20 cellular contexts compared by ENCODE assay signal in genomic region chr16:31916056-31916488, GRCh38. TPM values are rescaled to one million over a fixed set of nuclear protein-coding genes. Genes with fewer than 3 reads are reported as not detected.
A peak's percentile ranks its signal among the peaks of the same experiment; 100 is the strongest.
DNase-seq lines count a peak whose midpoint lies in the region; ATAC-seq and TF ChIP-seq lines count a peak whose summit lies in the region.
"Had no signal": no experiment of that assay in that cellular context is flagged by ENCODE, and none has a peak within 500 bp of the region (broad histone marks: within the 10 kb centered on the region; RNA-seq: fewer than 3 reads in every experiment).

No MANE protein-coding gene starts in this region.

- in situ Hi-C loops in astrocyte of the spinal cord (cut with HindIII; ENCODE audit: low sequenced_read_pairs) = no loop called here

- H3K27me3 Mint-ChIP-seq in activated CD8-positive, alpha-beta T cell treated with anti-CD3 and anti-CD28 coated beads for 36 hours = no peaks in the 10 kb centered on the region
- no peaks in the 10 kb centered on the region for H3K27me3 Mint-ChIP-seq in activated CD8-positive, alpha-beta T cell treated with anti-CD3 and anti-CD28 coated beads, Interleukin-2, amount 10 ng/mL, durations not matched to agents 7 days and 5 days (ENCODE audit: low read depth)
- H3K27me3 Mint-ChIP-seq: naive B cell, type B pancreatic cell had no signal

- peaks cover 96% of the 10 kb centered on the region for H3K36me3 Mint-ChIP-seq in activated CD8-positive, alpha-beta T cell treated with anti-CD3 and anti-CD28 coated beads for 36 hours (ENCODE audit: low read depth)
- H3K36me3 Mint-ChIP-seq in activated CD8-positive, alpha-beta T cell treated with anti-CD3 and anti-CD28 coated beads, Interleukin-2, amount 10 ng/mL, durations not matched to agents 7 days and 5 days (ENCODE audit: low read depth) = peaks cover 95% of the 10 kb centered on the region
- peaks cover 100% of the 10 kb centered on the region for H3K36me3 Mint-ChIP-seq in stimulated activated effector memory CD8-positive, alpha-beta T cell treated with anti-CD3 and anti-CD28 coated beads, Interleukin-12 subunit alpha, Interleukin-12 subunit beta, amount 100 ng/mL, for 72 hours

- intact Hi-C loops in activated CD8-positive, alpha-beta T cell treated with anti-CD3 and anti-CD28 coated beads for 36 hours (cut with micrococcal nuclease) = no loop called here

- H3K9me3 Mint-ChIP-seq in activated CD8-positive, alpha-beta T cell treated with anti-CD3 and anti-CD28 coated beads for 36 hours = peaks cover 76% of the 10 kb centered on the region
- peaks cover 88% of the 10 kb centered on the region for H3K9me3 Mint-ChIP-seq in activated CD8-positive, alpha-beta T cell treated with anti-CD3 and anti-CD28 coated beads, Interleukin-2, amount 10 ng/mL, durations not matched to agents 7 days and 5 days (ENCODE audit: insufficient read depth)
- peaks cover 50% of the 10 kb centered on the region for H3K9me3 Mint-ChIP-seq in stimulated activated effector memory CD8-positive, alpha-beta T cell treated with anti-CD3 and anti-CD28 coated beads, Interleukin-12 subunit alpha, Interleukin-12 subunit beta, amount 100 ng/mL, for 72 hours

- DNase-seq in activated CD8-positive, alpha-beta T cell treated with anti-CD3 and anti-CD28 coated beads for 36 hours = no peak
- DNase-seq in activated CD8-positive, alpha-beta T cell treated with anti-CD3 and anti-CD28 coated beads, Interleukin-2, amount 10 ng/mL, durations not matched to agents 7 days and 5 days = no peak
- DNase-seq in MV-4-11 (lab: John Stamatoyannopoulos, UW) = peak; percentile 38
- DNase-seq in astrocyte of the spinal cord (ENCODE audit: low read depth, low spot score) = peak; percentile 12
- no peak for DNase-seq in stimulated activated effector memory CD8-positive, alpha-beta T cell treated with anti-CD3 and anti-CD28 coated beads, Interleukin-12 subunit alpha, Interleukin-12 subunit beta, amount 100 ng/mL, for 72 hours (ENCODE audit: low spot score in 2 of 2)
- no peak for DNase-seq in inferior parietal cortex (ENCODE audit: extremely low spot score)
- DNase-seq: activated CD4-positive, CD25-positive, alpha-beta regulatory T cell treated with anti-CD3 and anti-CD28 coated beads, Interleukin-2, amount 50 U/mL, for 72 hours; activated T-cell treated with anti-CD3 and anti-CD28 coated beads for 4 hours; anterior cingulate cortex; glutamatergic neuron; lower lobe of right lung; naive B cell; NCI-H226; SHP77; small intestine had no signal

- peaks cover 14% of the 10 kb centered on the region for H3K4me1 Mint-ChIP-seq in activated CD8-positive, alpha-beta T cell treated with anti-CD3 and anti-CD28 coated beads for 36 hours (ENCODE audit: low read depth)
- H3K4me1 Mint-ChIP-seq in activated CD8-positive, alpha-beta T cell treated with anti-CD3 and anti-CD28 coated beads, Interleukin-2, amount 10 ng/mL, durations not matched to agents 7 days and 5 days (ENCODE audit: low read depth) = no peaks in the 10 kb centered on the region
- peaks cover 16% of the 10 kb centered on the region for H3K4me1 Mint-ChIP-seq in stimulated activated effector memory CD8-positive, alpha-beta T cell treated with anti-CD3 and anti-CD28 coated beads, Interleukin-12 subunit alpha, Interleukin-12 subunit beta, amount 100 ng/mL, for 72 hours

- no peak for TF ChIP-seq CTCF in activated CD8-positive, alpha-beta T cell treated with anti-CD3 and anti-CD28 coated beads for 36 hours (IDR thresholded peaks at IDR 0.05)
- TF ChIP-seq CTCF in astrocyte of the spinal cord (IDR thresholded peaks at IDR 0.05; ENCODE audit: low read depth, low read length) = no peak

- H3K4me3 Mint-ChIP-seq in activated CD8-positive, alpha-beta T cell treated with anti-CD3 and anti-CD28 coated beads for 36 hours = no peak overlapping the region
- no peak overlapping the region for H3K4me3 Mint-ChIP-seq in activated CD8-positive, alpha-beta T cell treated with anti-CD3 and anti-CD28 coated beads, Interleukin-2, amount 10 ng/mL, durations not matched to agents 7 days and 5 days
- H3K4me3 Mint-ChIP-seq in stimulated activated effector memory CD8-positive, alpha-beta T cell treated with anti-CD3 and anti-CD28 coated beads, Interleukin-12 subunit alpha, Interleukin-12 subunit beta, amount 100 ng/mL, for 72 hours = no peak overlapping the region
- H3K4me3 Mint-ChIP-seq: type B pancreatic cell had no signal

- no peak overlapping the region for H3K4me3 ChIP-seq in astrocyte of the spinal cord (ENCODE audit: low read depth, low read length)
- H3K4me3 ChIP-seq: A549, esophagus muscularis mucosa, lower lobe of right lung had no signal

- CTCF ChIA-PET in activated CD8-positive, alpha-beta T cell treated with anti-CD3 and anti-CD28 coated beads for 36 hours (lab: Charles Lee) = no interaction called here
- CTCF ChIA-PET in activated CD8-positive, alpha-beta T cell treated with anti-CD3 and anti-CD28 coated beads, Interleukin-2, amount 10 ng/mL, durations not matched to agents 7 days and 5 days (lab: Charles Lee) = no interaction called here

- POLR2A ChIA-PET in activated CD8-positive, alpha-beta T cell treated with anti-CD3 and anti-CD28 coated beads for 36 hours (lab: Charles Lee) = no interaction called here
- POLR2A ChIA-PET in activated CD8-positive, alpha-beta T cell treated with anti-CD3 and anti-CD28 coated beads, Interleukin-2, amount 10 ng/mL, durations not matched to agents 7 days and 5 days (lab: Charles Lee) = no interaction called here

- H3K27ac Mint-ChIP-seq in activated CD8-positive, alpha-beta T cell treated with anti-CD3 and anti-CD28 coated beads for 36 hours = no peak overlapping the region
- no peak overlapping the region for H3K27ac Mint-ChIP-seq in activated CD8-positive, alpha-beta T cell treated with anti-CD3 and anti-CD28 coated beads, Interleukin-2, amount 10 ng/mL, durations not matched to agents 7 days and 5 days
- peak overlapping the region; percentile 88 for H3K27ac Mint-ChIP-seq in stimulated activated effector memory CD8-positive, alpha-beta T cell treated with anti-CD3 and anti-CD28 coated beads, Interleukin-12 subunit alpha, Interleukin-12 subunit beta, amount 100 ng/mL, for 72 hours
- H3K27ac Mint-ChIP-seq: type B pancreatic cell had no signal

- ATAC-seq in activated CD8-positive, alpha-beta T cell treated with anti-CD3 and anti-CD28 coated beads for 36 hours = peak; percentile 42
- no peak for ATAC-seq in activated CD8-positive, alpha-beta T cell treated with anti-CD3 and anti-CD28 coated beads, Interleukin-2, amount 10 ng/mL, durations not matched to agents 7 days and 5 days
- ATAC-seq in stimulated activated effector memory CD8-positive, alpha-beta T cell treated with anti-CD3 and anti-CD28 coated beads, Interleukin-12 subunit alpha, Interleukin-12 subunit beta, amount 100 ng/mL, for 72 hours = no peak
- ATAC-seq in GM18873 (IDR thresholded peaks at IDR 0.05; ENCODE audit: low FRiP score, unreplicated experiment) (no peak), GM18861 (IDR thresholded peaks at IDR 0.05; ENCODE audit: unreplicated experiment) (no peak)
- ATAC-seq: A549, lower lobe of right lung had no signal

RNA-seq across cellular contexts. Expression of gene ZNF267, which starts 42.5 kb away (rescaled TPM):
- total RNA-seq in activated CD8-positive, alpha-beta T cell treated with anti-CD3 and anti-CD28 coated beads for 36 hours = 10 to 100 TPM; 67.7 to 70.2 TPM
- 10 to 100 TPM; 43.9 to 49.8 TPM for total RNA-seq in activated CD8-positive, alpha-beta T cell treated with anti-CD3 and anti-CD28 coated beads, Interleukin-2, amount 10 ng/mL, durations not matched to agents 7 days and 5 days

Comparison
In these comparisons a context has a peak if more than half of its experiments do, and no peak if none do; other contexts are left out.
1. DNase-seq: peak in MV-4-11 (single experiment) and astrocyte of the spinal cord (single experiment); none in activated CD8-positive, alpha-beta T cell treated with anti-CD3 and anti-CD28 coated beads for 36 hours (single experiment), activated CD8-positive, alpha-beta T cell treated with anti-CD3 and anti-CD28 coated beads, Interleukin-2, amount 10 ng/mL, durations not matched to agents 7 days and 5 days (single experiment), stimulated activated effector memory CD8-positive, alpha-beta T cell treated with anti-CD3 and anti-CD28 coated beads, Interleukin-12 subunit alpha, Interleukin-12 subunit beta, amount 100 ng/mL, for 72 hours (0 of 2) and inferior parietal cortex (single experiment).